ENCODE assay signal across 5 cellular contexts in the genomic region with DNA sequence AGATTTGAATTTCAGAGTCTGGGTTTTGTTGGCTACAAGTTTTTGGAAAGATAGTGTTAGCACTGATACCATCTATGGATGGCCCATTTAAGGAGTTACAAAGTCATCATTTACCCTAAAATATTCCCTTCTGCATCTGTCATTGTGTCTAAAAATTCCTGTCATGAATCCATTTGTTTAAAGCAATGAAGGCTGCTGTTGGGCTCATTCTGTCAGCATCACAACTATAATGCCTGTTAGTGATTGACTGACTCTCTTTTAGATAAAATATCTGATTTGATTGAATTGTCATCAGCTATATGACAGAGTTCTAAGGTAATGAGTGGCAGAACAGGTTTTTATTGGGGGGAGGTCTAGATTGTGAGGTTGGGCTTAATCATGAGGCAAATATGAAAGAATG.
"Had no signal": no experiment of that assay in that cellular context is flagged by ENCODE, and none has a peak within 500 bp of the region (broad histone marks: within the 10 kb centered on the region; RNA-seq: fewer than 3 reads in every experiment).

No MANE protein-coding gene starts in this region.

- DNase-seq: IMR-90, KBM-7, KG1 had no signal

- H3K27ac ChIP-seq: HL-60 had no signal

- H3K4me3 ChIP-seq: K562 had no signal
